Comparison of ENCODE assay signal across 18 cellular contexts in genomic region chr3:189849262-189849661, GRCh38.
DNase-seq lines count a peak whose midpoint lies in the region; ATAC-seq, FAIRE-seq and TF ChIP-seq lines count a peak whose summit lies in the region.
"Had no signal": no experiment of that assay in that cellular context is flagged by ENCODE, and none has a peak within 500 bp of the region (broad histone marks: within the 10 kb centered on the region; RNA-seq: fewer than 3 reads in every experiment).

No MANE protein-coding gene starts in this region.

- no peak for TF ChIP-seq RAD21 in GM12878 (IDR thresholded peaks at IDR 0.05; ENCODE audit: insufficient read depth, low read depth, low read length)
- no peak for TF ChIP-seq RAD21 in HepG2 (CRISPR knock-in tag; IDR thresholded peaks at IDR 0.05)

- H3K4me1 ChIP-seq in GM12878 (ENCODE audit: control insufficient read depth, insufficient read depth, low read length) (no peaks in the 10 kb centered on the region), trophoblast cell (ENCODE audit: control insufficient read depth in 1 of 2, insufficient read depth in 2 of 2, low read length in 2 of 2) (no peaks in the 10 kb centered on the region), HepG2 (ENCODE audit: insufficient read depth, low read length) (no peaks in the 10 kb centered on the region)

- no peak for TF ChIP-seq CTCF in GM12878 (IDR thresholded peaks at IDR 0.05 in 2 of 3, conservative IDR thresholded peaks at IDR 0.05 in 1 of 3; ENCODE audit: control insufficient read depth in 2 of 3, extremely low read depth in 1 of 3, insufficient read depth in 1 of 3, low read depth in 3 of 3, low read length in 3 of 3)
- no peak for TF ChIP-seq CTCF in GM10248 (IDR thresholded peaks at IDR 0.05; ENCODE audit: control extremely low read depth, extremely low read depth, low read depth, missing control alignments)
- no peak for TF ChIP-seq CTCF in HepG2 (CRISPR knock-in tag; IDR thresholded peaks at IDR 0.05)

- BruUV-seq in GM12878 (replicated peaks; lab: Mats Ljungman, UMichigan) (no TSS peak), HepG2 (replicated peaks; lab: Mats Ljungman, UMichigan) (no TSS peak)

- in situ Hi-C loops in GM12878 (cut with MboI), result no loop called here
- in situ Hi-C loops in HepG2 (cut with HindIII; ENCODE audit: extremely low pct_ligation_motif_present, low pct_unique_long_range_greater_than_20kb), result no loop called here

- H4K8ac ChIP-seq in trophoblast cell (ENCODE audit: low read depth, low read length), result no peak overlapping the region

- TF ChIP-seq POLR2A in GM12878 (IDR thresholded peaks at IDR 0.05; ENCODE audit: low read depth, low read length) (no peak), HepG2 (IDR thresholded peaks at IDR 0.05; ENCODE audit: insufficient read depth in 1 of 2, low read depth in 2 of 2, low read length in 2 of 2) (no peak)

- SMC1A ChIA-PET in GM12878 (lab: Charles Lee; ENCODE audit: uncharacterized antibody, unreplicated experiment), result no interaction called here

- H3K79me1 ChIP-seq in trophoblast cell (ENCODE audit: low read length), result peaks cover 1% of the 10 kb centered on the region

- no peak overlapping the region for H4K91ac ChIP-seq in trophoblast cell (ENCODE audit: low read depth, low read length)

- H3K4me3 ChIP-seq in GM12878, result no peak overlapping the region
- H3K4me3 ChIP-seq in trophoblast cell (ENCODE audit: low read depth, low read length), result no peak overlapping the region
- no peak overlapping the region for H3K4me3 ChIP-seq in HepG2 (replicated peaks in 1 of 3; ENCODE audit: insufficient read depth in 1 of 3, low read depth in 2 of 3, low read length in 3 of 3)

- no peak overlapping the region for H3K23ac ChIP-seq in trophoblast cell (ENCODE audit: low read length)

- H2BK5ac ChIP-seq in trophoblast cell (ENCODE audit: low read depth, low read length, poor library complexity), result no peak overlapping the region

- RAD21 ChIA-PET in GM12878 (lab: Charles Lee; ENCODE audit: unreplicated experiment), result no interaction called here

- peak overlapping the region; percentile 61 for H2BK12ac ChIP-seq in trophoblast cell (ENCODE audit: low read length)

- peak overlapping the region; percentile 67 for H3K18ac ChIP-seq in trophoblast cell (ENCODE audit: low read length)

- CTCF ChIA-PET in GM12878 (lab: Yijun Ruan, JAX), result no interaction called here
- CTCF ChIA-PET in GM10248 (lab: Yijun Ruan, JAX), result no interaction called here
- CTCF ChIA-PET in HepG2 (lab: Yijun Ruan, JAX; ENCODE audit: low intra/inter-chr PET ratio, low total read pairs), result no interaction called here

- POLR2A ChIA-PET in GM12878 (lab: Charles Lee), result no interaction called here
- POLR2A ChIA-PET in GM10248 (lab: Yijun Ruan, JAX), result no interaction called here
- POLR2A ChIA-PET in HepG2 (lab: Yijun Ruan, JAX), result no interaction called here

- WGBS in GM12878 (ENCODE audit: insufficient coverage, insufficient replicate concordance, low lambda C conversion rate, missing lambda C conversion rate), result 93% methylated on average over 2 of the region's 2 CpGs
- no CpG with 5 or more reads among the region's 2 CpGs for WGBS in trophoblast cell (ENCODE audit: extremely low coverage, insufficient coverage, insufficient read length)
- WGBS in HepG2 (ENCODE audit: low lambda C conversion rate), result 46% methylated on average over 2 of the region's 2 CpGs

- H2AFZ ChIP-seq in GM12878 (ENCODE audit: control insufficient read depth, low read depth, low read length), result no peak overlapping the region
- H2AFZ ChIP-seq in trophoblast cell (ENCODE audit: insufficient read depth, low read length, poor library complexity), result no peak overlapping the region
- no peak overlapping the region for H2AFZ ChIP-seq in HepG2 (ENCODE audit: low read length)

- H3K27me3 ChIP-seq in GM12878 (replicated peaks in 1 of 2; ENCODE audit: control insufficient read depth in 2 of 2, insufficient read depth in 2 of 2, low read length in 1 of 2), result no peaks in the 10 kb centered on the region
- H3K27me3 ChIP-seq in trophoblast cell (ENCODE audit: insufficient read depth, low read length), result no peaks in the 10 kb centered on the region
- H3K27me3 ChIP-seq in HepG2 (ENCODE audit: control insufficient read depth in 1 of 2, insufficient read depth in 2 of 2, low read length in 2 of 2), result no peaks in the 10 kb centered on the region

- FAIRE-seq in GM12878 (lab: Jason Lieb, UNC) (no peak), HepG2 (lab: Jason Lieb, UNC) (no peak)
- FAIRE-seq: D721Med had no signal

- H3K14ac ChIP-seq in trophoblast cell (ENCODE audit: low read length), result no peak overlapping the region

- no peak overlapping the region for H4K12ac ChIP-seq in trophoblast cell (ENCODE audit: low read depth, low read length)

- H3K4me2 ChIP-seq in GM12878 (ENCODE audit: control insufficient read depth, insufficient read depth), result no peak overlapping the region
- H3K4me2 ChIP-seq in trophoblast cell (ENCODE audit: low read length), result no peak overlapping the region
- no peak overlapping the region for H3K4me2 ChIP-seq in HepG2 (ENCODE audit: low read depth, low read length)

- intact Hi-C loops in GM12878 (cut with micrococcal nuclease; ENCODE audit: unreplicated experiment), result no loop called here
- intact Hi-C loops in HepG2 (cut with micrococcal nuclease; ENCODE audit: unreplicated experiment), result no loop called here

- H4K20me1 ChIP-seq in GM12878 (ENCODE audit: control insufficient read depth, insufficient read depth), result no peaks in the 10 kb centered on the region
- no peaks in the 10 kb centered on the region for H4K20me1 ChIP-seq in HepG2 (ENCODE audit: insufficient read depth, low read length)

- H3K36me3 ChIP-seq in GM12878 (ENCODE audit: control insufficient read depth in 2 of 2, insufficient read depth in 2 of 2, low read length in 1 of 2), result no peaks in the 10 kb centered on the region
- H3K36me3 ChIP-seq in trophoblast cell (ENCODE audit: control insufficient read depth in 1 of 2, insufficient read depth in 2 of 2, low read length in 2 of 2), result no peaks in the 10 kb centered on the region
- H3K36me3 ChIP-seq in HepG2 (replicated peaks in 1 of 2; ENCODE audit: control insufficient read depth in 1 of 2, insufficient read depth in 2 of 2, low read length in 2 of 2), result no peaks in the 10 kb centered on the region

- no peak overlapping the region for H3K4ac ChIP-seq in trophoblast cell (ENCODE audit: low read depth, low read length)

- DNase-seq in OCI-M1 (lab: John Stamatoyannopoulos, UW) (peak; percentile 36), GM12878 (ENCODE audit: low read depth, low spot score) (no peak), trophoblast cell (no peak), GM10248 (ENCODE audit: extremely low spot score) (no peak), COLO829 (ENCODE audit: low spot score) (no peak), HepG2 (ENCODE audit: low spot score) (no peak)
- DNase-seq: ACHN; C1 segment of cervical spinal cord; CD8-positive, alpha-beta memory T cell; H9; Kasumi-1; MM.1S; NCI-H1105 treated with DMSO at 0.1 percent for 48 hours; NCI-H1694; NCI-H2081 treated with DMSO at 0.1 percent for 48 hours; NCI-H82 had no signal

- no peak for TF ChIP-seq EP300 in GM12878 (IDR thresholded peaks at IDR 0.05; ENCODE audit: borderline replicate concordance in 1 of 2, control insufficient read depth in 1 of 2, low read depth in 2 of 2, low read length in 2 of 2)
- no peak for TF ChIP-seq EP300 in HepG2 (IDR thresholded peaks at IDR 0.05; ENCODE audit: low read depth in 2 of 2, low read length in 2 of 2)
- TF ChIP-seq EP300 in HepG2 (CRISPR knock-in tag; IDR thresholded peaks at IDR 0.05; ENCODE audit: borderline replicate concordance), result no peak

- no peak overlapping the region for H2BK120ac ChIP-seq in trophoblast cell (ENCODE audit: insufficient read depth, low read length, poor library complexity)

- H3K9me3 ChIP-seq in GM12878 (replicated peaks; ENCODE audit: control insufficient read depth, insufficient read depth, low read length), result no peaks in the 10 kb centered on the region
- no peaks in the 10 kb centered on the region for H3K9me3 ChIP-seq in trophoblast cell (ENCODE audit: insufficient read depth, low read depth, low read length)
- no peaks in the 10 kb centered on the region for H3K9me3 ChIP-seq in HepG2 (ENCODE audit: low read length)

- ATAC-seq in HG02938 (IDR thresholded peaks at IDR 0.05; ENCODE audit: unreplicated experiment) (peak; percentile 59), GM12878 (no peak), HepG2 (no peak)

- H3K79me2 ChIP-seq in GM12878 (ENCODE audit: control insufficient read depth, insufficient read depth, low read length) (no peaks in the 10 kb centered on the region), trophoblast cell (ENCODE audit: control insufficient read depth, insufficient read depth, low read length, poor library complexity) (no peaks in the 10 kb centered on the region), HepG2 (ENCODE audit: insufficient read depth, low read length) (no peaks in the 10 kb centered on the region)

- no peak overlapping the region for H2AK5ac ChIP-seq in trophoblast cell (ENCODE audit: low read length)

- no peak overlapping the region for H3K9ac ChIP-seq in GM12878 (ENCODE audit: control insufficient read depth, insufficient read depth, low read length)
- no peak overlapping the region for H3K9ac ChIP-seq in trophoblast cell (ENCODE audit: low read length)
- no peak overlapping the region for H3K9ac ChIP-seq in HepG2 (ENCODE audit: insufficient read depth, low read depth, low read length)

- H3K27ac ChIP-seq in GM12878 (ENCODE audit: control insufficient read depth, insufficient read depth) (no peak overlapping the region), trophoblast cell (ENCODE audit: low read depth, low read length) (no peak overlapping the region), HepG2 (ENCODE audit: extremely low read length, insufficient read depth, low read length) (no peak overlapping the region)

TF ChIP-seq in GM12878, 131 proteins besides CTCF, POLR2A, EP300 and RAD21 (continues in another document):
- TF ChIP-seq, protein P1, sequence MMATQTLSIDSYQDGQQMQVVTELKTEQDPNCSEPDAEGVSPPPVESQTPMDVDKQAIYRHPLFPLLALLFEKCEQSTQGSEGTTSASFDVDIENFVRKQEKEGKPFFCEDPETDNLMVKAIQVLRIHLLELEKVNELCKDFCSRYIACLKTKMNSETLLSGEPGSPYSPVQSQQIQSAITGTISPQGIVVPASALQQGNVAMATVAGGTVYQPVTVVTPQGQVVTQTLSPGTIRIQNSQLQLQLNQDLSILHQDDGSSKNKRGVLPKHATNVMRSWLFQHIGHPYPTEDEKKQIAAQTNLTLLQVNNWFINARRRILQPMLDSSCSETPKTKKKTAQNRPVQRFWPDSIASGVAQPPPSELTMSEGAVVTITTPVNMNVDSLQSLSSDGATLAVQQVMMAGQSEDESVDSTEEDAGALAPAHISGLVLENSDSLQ (IDR thresholded peaks at IDR 0.05), result no peak

TF ChIP-seq in HepG2, 621 proteins besides CTCF, POLR2A, EP300 and RAD21 (continues in another document):
- TF ChIP-seq FOXJ3 (CRISPR knock-in tag; IDR thresholded peaks at IDR 0.05; ENCODE audit: borderline replicate concordance) (no peak), ZNF678 (CRISPR knock-in tag; IDR thresholded peaks at IDR 0.05) (no peak), JARID2 (CRISPR knock-in tag; IDR thresholded peaks at IDR 0.05; ENCODE audit: insufficient replicate concordance) (no peak)
